ENCODE assay signal across 22 cellular contexts in genomic region chr2:119177171-119177837, GRCh38. TPM values are rescaled to one million over a fixed set of nuclear protein-coding genes. Genes with fewer than 3 reads are reported as not detected.
A peak's percentile ranks its signal among the peaks of the same experiment; 100 is the strongest.
DNase-seq lines count a peak whose midpoint lies in the region; FAIRE-seq and TF ChIP-seq lines count a peak whose summit lies in the region.
"Had no signal": no experiment of that assay in that cellular context is flagged by ENCODE, and none has a peak within 500 bp of the region (broad histone marks: within the 10 kb centered on the region; RNA-seq: fewer than 3 reads in every experiment).

No MANE protein-coding gene starts in this region.

- 91% methylated on average over 12 of the region's 12 CpGs; no CpG with 5 or more reads in 1 of the 2 experiments for WGBS in H1 (ENCODE audit: extremely low coverage in 1 of 2, insufficient coverage in 1 of 2, insufficient read length in 1 of 2, insufficient replicate concordance in 2 of 2, low coverage in 1 of 2, low lambda C conversion rate in 2 of 2, missing lambda C conversion rate in 1 of 2), 2 experiments

- POLR2A ChIA-PET in H1 (lab: Charles Lee; ENCODE audit: partially characterized antibody), result no interaction called here

- H3K18ac ChIP-seq in H1 (ENCODE audit: extremely low read depth, low read length), result no peak overlapping the region

- H4K8ac ChIP-seq in H1 (ENCODE audit: extremely low read depth, insufficient read depth, low read length), result peak overlapping the region; percentile 28

- no peak overlapping the region for H2BK20ac ChIP-seq in H1 (ENCODE audit: low read length)

- no peak overlapping the region for H2BK15ac ChIP-seq in H1 (ENCODE audit: low read length)

- H3K27ac ChIP-seq in H1 (ENCODE audit: low read depth, low read length), result no peak overlapping the region
- H3K27ac ChIP-seq: GM23248 had no signal

- no peak overlapping the region for H2BK120ac ChIP-seq in H1 (replicated peaks; ENCODE audit: low read depth, low read length)

- H3K36me3 ChIP-seq in H1 (ENCODE audit: control insufficient read depth in 2 of 4, insufficient read depth in 4 of 4, low read length in 3 of 4), result no peaks in the 10 kb centered on the region

- no peak for FAIRE-seq in H1 (lab: Jason Lieb, UNC)
- FAIRE-seq in urothelium cell line (lab: Jason Lieb, UNC), result peak; percentile 73
- FAIRE-seq: GM12891, GM19239 had no signal

- H2AK5ac ChIP-seq in H1 (ENCODE audit: low read depth, low read length), result no peak overlapping the region

- H3K23me2 ChIP-seq in H1 (ENCODE audit: low read depth, low read length), result no peaks in the 10 kb centered on the region

- no peak overlapping the region for H3K23ac ChIP-seq in H1 (ENCODE audit: insufficient read length)

- no peak overlapping the region for H2BK5ac ChIP-seq in H1 (ENCODE audit: low read depth, low read length)

- CTCF ChIA-PET in H1 (lab: Charles Lee; ENCODE audit: partially characterized antibody), result interaction anchor here (0.7 to 5.3 kb wide), 6 partner anchors 9 to 295 kb away, joined by 3 to 59 read pairs (median 8); partner anchors contain the start of gene C1QL2

- TF ChIP-seq EP300 in H1 (IDR thresholded peaks at IDR 0.05; ENCODE audit: borderline replicate concordance in 1 of 2, low read depth in 2 of 2, low read length in 2 of 2), result no peak

- no peak overlapping the region for H4K91ac ChIP-seq in H1 (replicated peaks; ENCODE audit: insufficient read length, low read length)

- intact Hi-C loops in posterior vena cava (cut with DNase I), result no loop called here

- no peaks in the 10 kb centered on the region for H3K79me1 ChIP-seq in H1 (ENCODE audit: low read depth, low read length)

- no peak overlapping the region for H2AFZ ChIP-seq in H1 (ENCODE audit: low read length)
- H2AFZ ChIP-seq: GM23248 had no signal

- no peak for TF ChIP-seq RAD21 in H1 (IDR thresholded peaks at IDR 0.05 in 1 of 2, conservative IDR thresholded peaks at IDR 0.05 in 1 of 2; ENCODE audit: low read depth in 2 of 2, low read length in 2 of 2)

- H3K27me3 ChIP-seq in H1 (replicated peaks in 1 of 4; ENCODE audit: control insufficient read depth in 3 of 4, extremely low read depth in 1 of 4, insufficient read depth in 3 of 4, low read length in 3 of 4), result no peaks in the 10 kb centered on the region

- no peak for TF ChIP-seq CTCF in H1 (IDR thresholded peaks at IDR 0.05; ENCODE audit: control extremely low read depth in 1 of 3, insufficient read depth in 1 of 3, low read depth in 1 of 3, low read length in 3 of 3)

- H3K4me1 ChIP-seq in H1 (replicated peaks in 1 of 4; ENCODE audit: control insufficient read depth in 3 of 4, insufficient read depth in 4 of 4, low read length in 3 of 4), result no peaks in the 10 kb centered on the region; a peak in 1 of 7 replicates

- no peaks in the 10 kb centered on the region; a peak in 1 of 4 replicates for H3K9me3 ChIP-seq in H1 (ENCODE audit: insufficient read depth in 2 of 2, low read depth in 1 of 2, low read length in 1 of 2)

- no peaks in the 10 kb centered on the region for H3K79me2 ChIP-seq in H1 (ENCODE audit: control insufficient read depth in 1 of 2, insufficient read depth in 2 of 2, low read length in 2 of 2)

- H3K4me2 ChIP-seq in H1 (ENCODE audit: insufficient read depth in 1 of 2, low read depth in 2 of 2, low read length in 2 of 2), result no peak overlapping the region

- no peak overlapping the region for H3K4me3 ChIP-seq in H1 (ENCODE audit: extremely low read depth in 1 of 4, insufficient read depth in 2 of 4, low read depth in 3 of 4, low read length in 4 of 4)
- H3K4me3 ChIP-seq: GM23248 had no signal

- H3K14ac ChIP-seq in H1 (ENCODE audit: insufficient read length), result no peak overlapping the region

- no peak for DNase-seq in H1 (ENCODE audit: low read depth in 1 of 2, low spot score in 2 of 2)
- peak; percentile 43 for DNase-seq in posterior vena cava (ENCODE audit: low spot score)
- DNase-seq in urothelium cell line (ENCODE audit: low spot score), result no peak
- DNase-seq in activated CD4-positive, CD25-positive, alpha-beta regulatory T cell treated with anti-CD3 and anti-CD28 coated beads, Interleukin-2, amount 50 U/mL, for 72 hours, result no peak
- DNase-seq in KBM-7, result no peak
- DNase-seq in OCI-M2 (lab: John Stamatoyannopoulos, UW; ENCODE audit: unreplicated experiment), result no peak
- DNase-seq: C1 segment of cervical spinal cord; Calu3; CD4-positive, alpha-beta memory T cell; COR-L47; DMS53; DMS79 treated with DMSO at 0.1 percent for 48 hours; GF-D8; GM23248; H9 had no signal

- H2BK12ac ChIP-seq in H1 (ENCODE audit: low read depth, low read length), result no peak overlapping the region

- TF ChIP-seq POLR2A in H1 (IDR thresholded peaks at IDR 0.05; ENCODE audit: control extremely low read depth in 1 of 2, low read depth in 2 of 2, low read length in 2 of 2), result no peak

- in situ Hi-C loops in KBM-7 (cut with MboI; ENCODE audit: low pct_unique_long_range_greater_than_20kb, low sequenced_read_pairs), result no loop called here

- H3K9ac ChIP-seq in H1 (replicated peaks in 1 of 4; ENCODE audit: extremely low read depth in 1 of 4, low read depth in 3 of 4, low read length in 3 of 4), result no peak overlapping the region
- H3K9ac ChIP-seq: GM23248 had no signal

- no peaks in the 10 kb centered on the region for H4K20me1 ChIP-seq in H1 (replicated peaks in 1 of 2; ENCODE audit: control insufficient read depth in 1 of 2, insufficient read depth in 2 of 2, low read length in 2 of 2)

- H3K56ac ChIP-seq in H1 (replicated peaks; ENCODE audit: insufficient read length, low read depth, low read length), result no peak overlapping the region

- no peak overlapping the region for H4K5ac ChIP-seq in H1 (ENCODE audit: insufficient read length, low read depth, low read length)

- no peak overlapping the region for H3K4ac ChIP-seq in H1 (replicated peaks; ENCODE audit: insufficient read length, low read depth, low read length)

TF ChIP-seq in H1, 55 proteins besides CTCF, POLR2A, EP300 and RAD21:
- TF ChIP-seq HDAC6 (IDR thresholded peaks at IDR 0.05; ENCODE audit: low read depth, low read length), result no peak
- TF ChIP-seq TCF12 (IDR thresholded peaks at IDR 0.05; ENCODE audit: low read depth, low read length), result no peak
- TF ChIP-seq CEBPB (IDR thresholded peaks at IDR 0.05; ENCODE audit: low read depth, low read length), result no peak
- TF ChIP-seq FOSL1 (IDR thresholded peaks at IDR 0.05; ENCODE audit: insufficient read depth, low read depth, low read length), result no peak
- TF ChIP-seq HDAC2 (IDR thresholded peaks at IDR 0.05; ENCODE audit: borderline replicate concordance in 1 of 2, low read depth in 2 of 2, low read length in 2 of 2), result no peak
- TF ChIP-seq RBBP5 (IDR thresholded peaks at IDR 0.05; ENCODE audit: borderline replicate concordance, low read depth, low read length), result no peak
- TF ChIP-seq RXRA (IDR thresholded peaks at IDR 0.05; ENCODE audit: insufficient read depth, low read depth, low read length), result no peak
- no peak for TF ChIP-seq SP4 (IDR thresholded peaks at IDR 0.05; ENCODE audit: low read length)
- TF ChIP-seq KDM1A (IDR thresholded peaks at IDR 0.05; ENCODE audit: borderline replicate concordance, low read length), result no peak
- no peak for TF ChIP-seq SUZ12 (IDR thresholded peaks at IDR 0.05; ENCODE audit: low read length)
- no peak for TF ChIP-seq YY1 (IDR thresholded peaks at IDR 0.05; ENCODE audit: low read depth, low read length)

RNA-seq across cellular contexts. Expression of gene C1QL2, which starts 18.8 kb away (rescaled TPM):
- 0.88 and 1.1 TPM in 2 replicates for total RNA-seq in H1 (2021; fragmentation: NEBNext Ultra II Directional; extraction: Animal tissue kit (Norgen Biotek cat#: 25700))
- 0.80 and 1.3 TPM in 2 replicates for polyA plus RNA-seq in H1 (2011; rRNA removed)
- 0.87 TPM for polyA plus RNA-seq in H1 (2011; cell fraction: cytosol; rRNA removed)
- 1.2 TPM for polyA plus RNA-seq in H1 (2011; cell fraction: nucleus; rRNA removed)
- 0.77 to 1.2 TPM (median 0.99 TPM) in 4 replicates for polyA plus RNA-seq in H1 (2012, experiment 1 of 2)
- polyA plus RNA-seq in H1 (2012, experiment 2 of 2), result 1.0 TPM
- polyA plus RNA-seq in H1 (2013, experiment 1 of 2), result 0.41 TPM
- 0.33 TPM for polyA plus RNA-seq in H1 (2013, experiment 2 of 2)
- polyA minus RNA-seq in H1 (2011; rRNA and poly(A)+ RNA removed), result 0.10 and 0.25 TPM in 2 replicates
- 0.73 TPM for polyA minus RNA-seq in H1 (2011; cell fraction: cytosol; rRNA and poly(A)+ RNA removed)
- polyA minus RNA-seq in H1 (2011; cell fraction: nucleus; rRNA and poly(A)+ RNA removed), result 0.70 TPM
- not detected for total RNA-seq in posterior vena cava
- total RNA-seq: A172; Calu3; CD4-positive, alpha-beta memory T cell; Daoy; G401; GM23248; H4 had no signal
- polyA plus RNA-seq: BJ; CD4-positive, alpha-beta memory T cell; GM23248 had no signal

RNA-seq across cellular contexts. Expression of gene STEAP3, which starts 46.3 kb away (rescaled TPM):
- 21.7 and 22.2 TPM in 2 replicates for total RNA-seq in H1 (2021; fragmentation: NEBNext Ultra II Directional; extraction: Animal tissue kit (Norgen Biotek cat#: 25700))
- polyA plus RNA-seq in H1 (2011; rRNA removed), result 27.9 and 40.1 TPM in 2 replicates
- polyA plus RNA-seq in H1 (2011; cell fraction: cytosol; rRNA removed), result 18.9 TPM
- 37.7 TPM for polyA plus RNA-seq in H1 (2011; cell fraction: nucleus; rRNA removed)
- 18.7 to 23.4 TPM (median 21.9 TPM) in 4 replicates for polyA plus RNA-seq in H1 (2012, experiment 1 of 2)
- polyA plus RNA-seq in H1 (2012, experiment 2 of 2), result 19.4 TPM
- 25.2 TPM for polyA plus RNA-seq in H1 (2013, experiment 1 of 2)
- 25.2 TPM for polyA plus RNA-seq in H1 (2013, experiment 2 of 2)
- 21.9 and 35.2 TPM in 2 replicates for polyA minus RNA-seq in H1 (2011; rRNA and poly(A)+ RNA removed)
- 23.3 TPM for polyA minus RNA-seq in H1 (2011; cell fraction: cytosol; rRNA and poly(A)+ RNA removed)
- 23.5 TPM for polyA minus RNA-seq in H1 (2011; cell fraction: nucleus; rRNA and poly(A)+ RNA removed)
- total RNA-seq in posterior vena cava, result 1 to 10 TPM; 5.7 to 9.3 TPM
- polyA plus RNA-seq: CD4-positive, alpha-beta memory T cell had no signal
